ENCODE assay signal across 2 cellular contexts in the genomic region with DNA sequence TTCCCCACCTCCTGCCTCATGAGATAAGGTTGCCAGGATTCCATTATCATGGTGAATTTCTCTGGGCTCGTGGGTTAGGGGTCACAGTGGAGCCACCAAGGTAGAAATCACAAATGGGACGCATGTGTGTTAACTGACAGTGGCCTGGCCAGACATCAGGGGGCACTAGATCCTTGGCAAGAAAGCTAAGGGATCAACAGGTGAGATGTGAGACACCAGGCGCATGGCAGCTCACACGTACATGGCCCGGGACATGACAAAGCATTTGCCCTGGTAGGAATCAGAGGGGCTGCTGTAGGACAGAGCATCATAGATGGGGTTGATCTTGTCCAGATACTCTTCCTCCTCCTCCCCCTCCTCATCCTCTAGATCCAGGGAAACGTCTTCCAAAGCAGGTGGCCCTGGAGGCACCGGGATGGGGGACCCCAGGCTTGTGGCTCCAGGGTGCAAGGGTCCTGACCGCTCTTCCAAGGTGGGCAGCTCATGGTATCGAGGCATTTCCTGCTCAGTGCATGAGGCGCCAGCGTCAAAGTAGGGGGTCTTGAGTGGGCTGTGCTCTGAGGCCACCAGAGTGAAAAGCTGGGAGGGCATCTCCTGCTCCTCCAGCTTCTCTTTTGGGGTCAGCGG.
TF ChIP-seq lines count a peak whose summit lies in the region.

No MANE protein-coding gene starts in this region.

TF ChIP-seq in HEK293, 187 proteins besides CTCF, POLR2A, EP300 and RAD21:
- no peak for TF ChIP-seq ZNF544 (tag by site-specific recombination; IDR thresholded peaks at IDR 0.05)
- TF ChIP-seq KLF16 (tag by site-specific recombination; IDR thresholded peaks at IDR 0.05) = no peak
- no peak for TF ChIP-seq ZNF223 (tag by site-specific recombination; IDR thresholded peaks at IDR 0.05)
- no peak for TF ChIP-seq ZNF692 (tag by site-specific recombination; IDR thresholded peaks at IDR 0.05)
- TF ChIP-seq IKZF3 (tag by site-specific recombination; IDR thresholded peaks at IDR 0.05) = no peak
- peak; percentile 14; the same call in 1 of the 2 replicates for TF ChIP-seq SCRT1 (tag by site-specific recombination; IDR thresholded peaks at IDR 0.05; ENCODE audit: borderline replicate concordance)
- peak; percentile 55 for TF ChIP-seq SCRT2 (tag by site-specific recombination; IDR thresholded peaks at IDR 0.05)

TF ChIP-seq in HepG2, 621 proteins besides CTCF, POLR2A, EP300 and RAD21:
- TF ChIP-seq ZNF121 (CRISPR knock-in tag; IDR thresholded peaks at IDR 0.05) = no peak
- TF ChIP-seq BATF2 (CRISPR knock-in tag; IDR thresholded peaks at IDR 0.05) = no peak
- no peak for TF ChIP-seq ZNF629 (CRISPR knock-in tag; conservative IDR thresholded peaks at IDR 0.05)
- TF ChIP-seq PRPF4 (IDR thresholded peaks at IDR 0.05; ENCODE audit: low read depth, low read length, poor library complexity, severe bottlenecking) = no peak
- TF ChIP-seq, protein P1, sequence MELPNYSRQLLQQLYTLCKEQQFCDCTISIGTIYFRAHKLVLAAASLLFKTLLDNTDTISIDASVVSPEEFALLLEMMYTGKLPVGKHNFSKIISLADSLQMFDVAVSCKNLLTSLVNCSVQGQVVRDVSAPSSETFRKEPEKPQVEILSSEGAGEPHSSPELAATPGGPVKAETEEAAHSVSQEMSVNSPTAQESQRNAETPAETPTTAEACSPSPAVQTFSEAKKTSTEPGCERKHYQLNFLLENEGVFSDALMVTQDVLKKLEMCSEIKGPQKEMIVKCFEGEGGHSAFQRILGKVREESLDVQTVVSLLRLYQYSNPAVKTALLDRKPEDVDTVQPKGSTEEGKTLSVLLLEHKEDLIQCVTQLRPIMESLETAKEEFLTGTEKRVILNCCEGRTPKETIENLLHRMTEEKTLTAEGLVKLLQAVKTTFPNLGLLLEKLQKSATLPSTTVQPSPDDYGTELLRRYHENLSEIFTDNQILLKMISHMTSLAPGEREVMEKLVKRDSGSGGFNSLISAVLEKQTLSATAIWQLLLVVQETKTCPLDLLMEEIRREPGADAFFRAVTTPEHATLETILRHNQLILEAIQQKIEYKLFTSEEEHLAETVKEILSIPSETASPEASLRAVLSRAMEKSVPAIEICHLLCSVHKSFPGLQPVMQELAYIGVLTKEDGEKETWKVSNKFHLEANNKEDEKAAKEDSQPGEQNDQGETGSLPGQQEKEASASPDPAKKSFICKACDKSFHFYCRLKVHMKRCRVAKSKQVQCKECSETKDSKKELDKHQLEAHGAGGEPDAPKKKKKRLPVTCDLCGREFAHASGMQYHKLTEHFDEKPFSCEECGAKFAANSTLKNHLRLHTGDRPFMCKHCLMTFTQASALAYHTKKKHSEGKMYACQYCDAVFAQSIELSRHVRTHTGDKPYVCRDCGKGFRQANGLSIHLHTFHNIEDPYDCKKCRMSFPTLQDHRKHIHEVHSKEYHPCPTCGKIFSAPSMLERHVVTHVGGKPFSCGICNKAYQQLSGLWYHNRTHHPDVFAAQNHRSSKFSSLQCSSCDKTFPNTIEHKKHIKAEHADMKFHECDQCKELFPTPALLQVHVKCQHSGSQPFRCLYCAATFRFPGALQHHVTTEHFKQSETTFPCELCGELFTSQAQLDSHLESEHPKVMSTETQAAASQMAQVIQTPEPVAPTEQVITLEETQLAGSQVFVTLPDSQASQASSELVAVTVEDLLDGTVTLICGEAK (IDR thresholded peaks at IDR 0.05) = no peak
- TF ChIP-seq, protein P1 (CRISPR knock-in tag; IDR thresholded peaks at IDR 0.05) = no peak
- TF ChIP-seq, protein P2, sequence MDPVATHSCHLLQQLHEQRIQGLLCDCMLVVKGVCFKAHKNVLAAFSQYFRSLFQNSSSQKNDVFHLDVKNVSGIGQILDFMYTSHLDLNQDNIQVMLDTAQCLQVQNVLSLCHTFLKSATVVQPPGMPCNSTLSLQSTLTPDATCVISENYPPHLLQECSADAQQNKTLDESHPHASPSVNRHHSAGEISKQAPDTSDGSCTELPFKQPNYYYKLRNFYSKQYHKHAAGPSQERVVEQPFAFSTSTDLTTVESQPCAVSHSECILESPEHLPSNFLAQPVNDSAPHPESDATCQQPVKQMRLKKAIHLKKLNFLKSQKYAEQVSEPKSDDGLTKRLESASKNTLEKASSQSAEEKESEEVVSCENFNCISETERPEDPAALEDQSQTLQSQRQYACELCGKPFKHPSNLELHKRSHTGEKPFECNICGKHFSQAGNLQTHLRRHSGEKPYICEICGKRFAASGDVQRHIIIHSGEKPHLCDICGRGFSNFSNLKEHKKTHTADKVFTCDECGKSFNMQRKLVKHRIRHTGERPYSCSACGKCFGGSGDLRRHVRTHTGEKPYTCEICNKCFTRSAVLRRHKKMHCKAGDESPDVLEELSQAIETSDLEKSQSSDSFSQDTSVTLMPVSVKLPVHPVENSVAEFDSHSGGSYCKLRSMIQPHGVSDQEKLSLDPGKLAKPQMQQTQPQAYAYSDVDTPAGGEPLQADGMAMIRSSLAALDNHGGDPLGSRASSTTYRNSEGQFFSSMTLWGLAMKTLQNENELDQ (CRISPR knock-in tag; IDR thresholded peaks at IDR 0.05; ENCODE audit: borderline replicate concordance) = no peak
- TF ChIP-seq, protein P3, sequence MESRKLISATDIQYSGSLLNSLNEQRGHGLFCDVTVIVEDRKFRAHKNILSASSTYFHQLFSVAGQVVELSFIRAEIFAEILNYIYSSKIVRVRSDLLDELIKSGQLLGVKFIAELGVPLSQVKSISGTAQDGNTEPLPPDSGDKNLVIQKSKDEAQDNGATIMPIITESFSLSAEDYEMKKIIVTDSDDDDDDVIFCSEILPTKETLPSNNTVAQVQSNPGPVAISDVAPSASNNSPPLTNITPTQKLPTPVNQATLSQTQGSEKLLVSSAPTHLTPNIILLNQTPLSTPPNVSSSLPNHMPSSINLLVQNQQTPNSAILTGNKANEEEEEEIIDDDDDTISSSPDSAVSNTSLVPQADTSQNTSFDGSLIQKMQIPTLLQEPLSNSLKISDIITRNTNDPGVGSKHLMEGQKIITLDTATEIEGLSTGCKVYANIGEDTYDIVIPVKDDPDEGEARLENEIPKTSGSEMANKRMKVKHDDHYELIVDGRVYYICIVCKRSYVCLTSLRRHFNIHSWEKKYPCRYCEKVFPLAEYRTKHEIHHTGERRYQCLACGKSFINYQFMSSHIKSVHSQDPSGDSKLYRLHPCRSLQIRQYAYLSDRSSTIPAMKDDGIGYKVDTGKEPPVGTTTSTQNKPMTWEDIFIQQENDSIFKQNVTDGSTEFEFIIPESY (CRISPR knock-in tag; IDR thresholded peaks at IDR 0.05) = no peak
- no peak for TF ChIP-seq SPEN (CRISPR knock-in tag; IDR thresholded peaks at IDR 0.05; ENCODE audit: low read depth)
- TF ChIP-seq MXD4 (CRISPR knock-in tag; IDR thresholded peaks at IDR 0.05) = no peak
- TF ChIP-seq FOXA1 (IDR thresholded peaks at IDR 0.05) = no peak
- TF ChIP-seq FOXA1 (CRISPR knock-in tag; IDR thresholded peaks at IDR 0.05) = no peak
- TF ChIP-seq NFIB (CRISPR knock-in tag; IDR thresholded peaks at IDR 0.05; ENCODE audit: borderline replicate concordance) = no peak
- TF ChIP-seq SP2 (CRISPR knock-in tag; IDR thresholded peaks at IDR 0.05) = no peak
